ENCODE assay signal across 8 cellular contexts in genomic region chr19:35040826-35041547, GRCh38. TPM values are rescaled to one million over a fixed set of nuclear protein-coding genes. Genes with fewer than 3 reads are reported as not detected.
DNase-seq lines count a peak whose midpoint lies in the region; ATAC-seq and TF ChIP-seq lines count a peak whose summit lies in the region.

No MANE protein-coding gene starts in this region.

- H3K4me3 Mint-ChIP-seq in T-cell: peak overlapping the region; percentile 70 to 83 (median 75)
- peak overlapping the region; percentile 65 to 96 (median 86) for H3K4me3 Mint-ChIP-seq in naive B cell

- peak; percentile 53 for TF ChIP-seq EP300 in esophagus muscularis mucosa (IDR thresholded peaks at IDR 0.05)
- TF ChIP-seq EP300 in upper lobe of left lung (IDR thresholded peaks at IDR 0.05): peak in 3 of 4 donors; percentile 68 to 96 (median 76)

- POLR2A ChIA-PET in T-cell (lab: Charles Lee): no interaction called here

- H3K27ac Mint-ChIP-seq in T-cell: peak overlapping the region; percentile 19 to 74
- H3K27ac Mint-ChIP-seq in naive B cell: peak overlapping the region; percentile 10 to 77 (median 26)

- CTCF ChIA-PET in T-cell (lab: Charles Lee): no interaction called here

- no peaks in the 10 kb centered on the region for H3K9me3 Mint-ChIP-seq in T-cell
- no peaks in the 10 kb centered on the region for H3K9me3 Mint-ChIP-seq in naive B cell

- no peaks in the 10 kb centered on the region for H3K9me3 ChIP-seq in esophagus muscularis mucosa
- no peaks in the 10 kb centered on the region for H3K9me3 ChIP-seq in upper lobe of left lung

- ATAC-seq in T-cell (replicated peaks in 1 of 4) (peak; percentile 3 to 60 (median 45)), naive B cell (ENCODE audit: low read depth in 2 of 2) (peak in 1 of 2 donors; percentile 17), upper lobe of left lung (ENCODE audit: low FRiP score in 2 of 2) (peak; percentile 66 to 82), foreskin keratinocyte (no peak)

- intact Hi-C loops in esophagus muscularis mucosa (cut with DNase I): no loop called here

- H3K4me1 ChIP-seq in esophagus muscularis mucosa (peaks cover 30 to 67% (median 56%) of the 10 kb centered on the region in 4 donors), upper lobe of left lung (peaks cover 42 to 74% (median 60%) of the 10 kb centered on the region in 4 donors), foreskin keratinocyte (no peaks in the 10 kb centered on the region)

- peak in 8 of 34 experiments; percentile 10 to 47 (median 19) for DNase-seq in T-cell
- DNase-seq in esophagus muscularis mucosa (ENCODE audit: extremely low spot score): peak; percentile 97
- DNase-seq in naive B cell: peak; percentile 23
- DNase-seq in upper lobe of left lung: peak; percentile 93 to 95
- no peak for DNase-seq in foreskin keratinocyte
- DNase-seq in EL: no peak
- DNase-seq in cortex of kidney (lab: John Stamatoyannopoulos, UW): no peak

- H3K27me3 Mint-ChIP-seq in T-cell: peaks cover 0 to 17% of the 10 kb centered on the region in 2 donors
- peaks cover 0 to 40% (median 0%) of the 10 kb centered on the region in 3 donors for H3K27me3 Mint-ChIP-seq in naive B cell

- no peaks in the 10 kb centered on the region for H3K36me3 Mint-ChIP-seq in T-cell
- H3K36me3 Mint-ChIP-seq in naive B cell: no peaks in the 10 kb centered on the region

- TF ChIP-seq CTCF in C4-2B (conservative IDR thresholded peaks at IDR 0.05) (no peak), esophagus muscularis mucosa (IDR thresholded peaks at IDR 0.05) (no peak), upper lobe of left lung (IDR thresholded peaks at IDR 0.05) (no peak), foreskin keratinocyte (conservative IDR thresholded peaks at IDR 0.05) (no peak)

- no peak for TF ChIP-seq POLR2A in esophagus muscularis mucosa (IDR thresholded peaks at IDR 0.05; ENCODE audit: low read depth)
- peak in 1 of 4 donors; percentile 61 for TF ChIP-seq POLR2A in upper lobe of left lung (IDR thresholded peaks at IDR 0.05)

- peaks cover 0 to 11% (median 2%) of the 10 kb centered on the region in 4 donors for H3K36me3 ChIP-seq in esophagus muscularis mucosa
- H3K36me3 ChIP-seq in upper lobe of left lung: peaks cover 0 to 5% (median 0%) of the 10 kb centered on the region in 4 donors

- H3K27ac ChIP-seq in C4-2B: peak overlapping the region; percentile 99
- H3K27ac ChIP-seq in esophagus muscularis mucosa (replicated peaks in 1 of 4): peak overlapping the region; percentile 56 to 73 (median 70)
- peak overlapping the region; percentile 70 to 92 (median 82) for H3K27ac ChIP-seq in upper lobe of left lung
- no peak overlapping the region for H3K27ac ChIP-seq in foreskin keratinocyte

- H3K4me1 Mint-ChIP-seq in T-cell (peaks cover 24 to 60% (median 56%) of the 10 kb centered on the region in 3 donors), naive B cell (peaks cover 58 to 68% (median 62%) of the 10 kb centered on the region in 3 donors)

- H3K4me3 ChIP-seq in esophagus muscularis mucosa: peak overlapping the region; percentile 13 to 39 (median 26)
- peak overlapping the region in 3 of 4 donors; percentile 34 to 44 (median 43) for H3K4me3 ChIP-seq in upper lobe of left lung

- H3K27me3 ChIP-seq in esophagus muscularis mucosa (peaks cover 0 to 27% (median 7%) of the 10 kb centered on the region in 4 donors), upper lobe of left lung (no peaks in the 10 kb centered on the region), foreskin keratinocyte (peaks cover 26% of the 10 kb centered on the region)

- WGBS in esophagus muscularis mucosa: 35% methylated on average over 30 of the region's 36 CpGs
- 8 to 10% methylated on average over 18 to 34 of the region's 36 CpGs for WGBS in upper lobe of left lung, 2 donors

RNA-seq across cellular contexts. Expression of gene HPN, which starts 0.5 kb away (rescaled TPM):
- under 1 TPM in 3 of 5 donors, not detected in 2; 0.41 to 0.51 (median 0.46) TPM for total RNA-seq in T-cell
- total RNA-seq in esophagus muscularis mucosa: under 1 TPM in 3 of 4 donors, not detected in 1; 0.33 to 0.86 (median 0.58) TPM
- not detected for polyA plus RNA-seq in naive B cell (ENCODE audit: low read depth in 6 of 6)
- 10 to 100 TPM; 15.9 to 54.5 (median 41.1) TPM for total RNA-seq in upper lobe of left lung
- total RNA-seq in foreskin keratinocyte: not detected in 2 replicates
- not detected in 2 replicates for polyA plus RNA-seq in foreskin keratinocyte

RNA-seq across cellular contexts. Expression of gene SCN1B, which starts 10.7 kb away (rescaled TPM):
- 1 to 10 TPM; 1.1 to 4.3 (median 3.7) TPM for total RNA-seq in T-cell
- 10 to 100 TPM in 3 of 4 donors, 1 to 10 TPM in 1; 8.3 to 15.7 (median 12.8) TPM for total RNA-seq in esophagus muscularis mucosa
- under 1 TPM in 4 of 6 donors, not detected in 2; 0.06 to 0.36 (median 0.28) TPM for polyA plus RNA-seq in naive B cell (ENCODE audit: low read depth in 6 of 6)
- total RNA-seq in upper lobe of left lung: 10 to 100 TPM in 1 of 6 donors, 1 to 10 TPM in 5; 2.9 to 13.1 (median 6.9) TPM
- 0.21 and 0.48 TPM in 2 replicates for total RNA-seq in foreskin keratinocyte
- polyA plus RNA-seq in foreskin keratinocyte: 0.25 and 0.43 TPM in 2 replicates

RNA-seq across cellular contexts. Expression of gene GRAMD1A, which starts 40.9 kb away (rescaled TPM):
- 100 to 1,000 TPM; 189 to 318 (median 227) TPM for total RNA-seq in T-cell
- total RNA-seq in esophagus muscularis mucosa: 10 to 100 TPM; 27.8 to 55.3 (median 52.1) TPM
- polyA plus RNA-seq in naive B cell (ENCODE audit: low read depth in 6 of 6): 10 to 100 TPM; 10.4 to 29.3 (median 12.3) TPM
- total RNA-seq in upper lobe of left lung: 100 to 1,000 TPM in 4 of 6 donors, 10 to 100 TPM in 2; 85.1 to 206 (median 119) TPM
- 26.4 and 27.5 TPM in 2 replicates for total RNA-seq in foreskin keratinocyte
- 34.0 and 38.7 TPM in 2 replicates for polyA plus RNA-seq in foreskin keratinocyte

Comparison
In these comparisons a context has a peak if more than half of its experiments do, and no peak if none do; other contexts are left out.
1. DNase-seq: peak in esophagus muscularis mucosa (single experiment), naive B cell (single experiment) and upper lobe of left lung (2 of 2); none in foreskin keratinocyte (0 of 2), EL (single experiment) and cortex of kidney (single experiment).
2. RNA of gene HPN, which starts 0.5 kb away (total RNA-seq): 15.9 to 54.5 TPM in upper lobe of left lung; 0.33 to 0.86 TPM in esophagus muscularis mucosa, 0.41 to 0.51 TPM in T-cell and not detected in foreskin keratinocyte; every median in the first group is over 4 times any median in the second.